In the genomic region with DNA sequence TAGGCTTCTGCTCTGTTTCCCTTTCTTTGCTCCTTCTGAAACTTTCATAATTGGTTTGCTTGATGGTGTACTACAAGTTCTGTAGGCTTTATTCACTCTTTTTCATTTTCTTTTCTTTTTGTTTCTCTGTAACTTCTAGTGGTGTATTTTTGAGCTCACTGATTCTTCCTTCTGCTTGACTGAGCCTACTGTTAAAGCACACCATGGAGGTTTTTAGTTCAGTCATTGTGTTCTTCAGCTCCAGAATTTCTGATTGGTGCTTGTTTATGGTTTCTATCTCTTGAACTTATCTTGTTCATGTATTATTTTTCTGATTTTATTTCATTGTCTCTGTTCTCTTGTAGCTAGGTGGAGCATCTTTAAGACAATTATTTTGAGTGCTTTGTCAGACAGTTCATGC, we compare ENCODE assay signal across 26 cellular contexts. TPM values are rescaled to one million over a fixed set of nuclear protein-coding genes. Genes with fewer than 3 reads are reported as not detected.
"Had no signal": no experiment of that assay in that cellular context is flagged by ENCODE, and none has a peak within 500 bp of the region (broad histone marks: within the 10 kb centered on the region; RNA-seq: fewer than 3 reads in every experiment).

No MANE protein-coding gene starts in this region.

- ATAC-seq: effector memory CD8-positive, alpha-beta T cell; esophagus mucosa; heart right ventricle; left cardiac atrium; left lung; left ventricle myocardium superior; lower lobe of right lung had no signal

- H3K4me1 Mint-ChIP-seq: endodermal cell, memory B cell had no signal

- DNase-seq: colonic mucosa; cortex of kidney; effector CD8-positive, alpha-beta T cell; effector memory CD8-positive, alpha-beta T cell; endodermal cell; erythroblast; esophagus squamous epithelium; foreskin fibroblast; foreskin melanocyte; gastrocnemius medialis; glutamatergic neuron; head of caudate nucleus; heart right ventricle; hippocampal formation; left cardiac atrium; left lung; left ventricle myocardium superior; lower lobe of right lung; mesendoderm; midbrain had no signal

- H3K27ac Mint-ChIP-seq: dendritic cell treated with granulocyte-macrophage colony-stimulating factor and Interleukin-4, amounts not matched to agents 40 ng/mL and 50 ng/mL, for 4 days; effector memory CD8-positive, alpha-beta T cell; endodermal cell; memory B cell had no signal

- H3K27me3 Mint-ChIP-seq: dendritic cell treated with granulocyte-macrophage colony-stimulating factor and Interleukin-4, amounts not matched to agents 40 ng/mL and 50 ng/mL, for 4 days had no signal

- H3K4me3 Mint-ChIP-seq: dendritic cell treated with granulocyte-macrophage colony-stimulating factor and Interleukin-4, amounts not matched to agents 40 ng/mL and 50 ng/mL, for 4 days; effector memory CD8-positive, alpha-beta T cell; endodermal cell; memory B cell had no signal

RNA-seq across cellular contexts. Expression of a gene that starts 33.4 kb away (rescaled TPM):
- total RNA-seq: endodermal cell, esophagus mucosa, kidney epithelial cell, lower lobe of right lung, lung microvascular endothelial cell, mononuclear cell had no signal
